ENCODE assay signal across 8 cellular contexts in the genomic region with DNA sequence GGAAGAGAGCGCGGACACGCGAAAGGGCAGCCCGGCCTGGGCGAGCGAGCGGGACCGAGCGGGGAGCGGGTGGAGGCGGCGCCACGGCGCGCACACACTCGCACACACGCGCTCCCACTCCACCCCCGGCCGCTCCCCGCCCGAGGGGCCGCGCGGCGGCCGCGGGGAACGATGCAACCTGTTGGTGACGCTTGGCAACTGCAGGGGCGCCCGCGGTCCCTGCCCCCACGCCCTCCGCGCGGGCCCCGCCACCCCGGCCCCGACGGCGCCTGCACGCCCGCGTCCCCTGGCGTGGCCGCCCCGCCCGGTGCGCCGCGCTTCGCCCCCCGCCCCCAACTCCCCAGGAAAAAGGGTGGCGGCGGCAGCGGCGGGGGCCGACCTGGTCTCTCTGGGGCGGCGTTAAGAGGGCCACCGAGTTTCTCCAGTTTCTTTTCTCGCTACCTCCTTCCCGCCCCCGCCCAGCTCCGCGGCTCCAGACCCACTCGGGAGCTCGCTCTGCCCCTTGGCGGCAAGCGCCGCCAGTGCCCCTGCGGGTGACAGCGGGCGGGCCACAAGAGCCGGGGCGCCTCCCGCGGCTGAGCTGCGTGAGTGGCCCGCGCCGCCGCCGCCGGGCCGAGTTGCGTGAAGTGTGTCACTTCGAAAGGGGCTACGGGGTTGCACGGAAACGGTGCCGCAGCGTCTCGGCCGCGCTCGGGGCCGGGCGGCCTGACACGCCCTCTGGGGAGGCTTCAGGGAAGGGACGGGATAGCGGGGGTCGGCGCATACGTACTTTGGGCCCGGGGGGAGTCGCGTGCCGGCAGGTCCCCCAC. TPM values are rescaled to one million over a fixed set of nuclear protein-coding genes. Genes with fewer than 3 reads are reported as not detected.
A peak's percentile ranks its signal among the peaks of the same experiment; 100 is the strongest.
DNase-seq lines count a peak whose midpoint lies in the region; ATAC-seq and TF ChIP-seq lines count a peak whose summit lies in the region.

Gene NR3C1, minus strand, starts transcription at position 80 of the 809 bp plus-strand sequence. CDS start 2,847 bp downstream, outside the sequence.

- peaks cover 26% of the 10 kb centered on the region for H3K36me3 Mint-ChIP-seq in activated CD4-positive, alpha-beta T cell treated with anti-CD3 and anti-CD28 coated beads, Interleukin-2, amount 10 ng/mL, durations not matched to agents 24 days and 14 days (ENCODE audit: low read depth)

- H3K27ac ChIP-seq in left lung: peak within 1 kb of the TSS; percentile 100

- peak; percentile 26 for ATAC-seq in GM18508 (IDR thresholded peaks at IDR 0.05; ENCODE audit: insufficient read depth, unreplicated experiment)
- peak; percentile 50 for ATAC-seq in HG03039 (IDR thresholded peaks at IDR 0.05; ENCODE audit: unreplicated experiment)
- peak; percentile 77 for ATAC-seq in left lung

- peak within 1 kb of the TSS; percentile 93 for H3K4me3 Mint-ChIP-seq in activated CD4-positive, alpha-beta T cell treated with anti-CD3 and anti-CD28 coated beads, Interleukin-2, amount 10 ng/mL, durations not matched to agents 24 days and 14 days

- POLR2A ChIA-PET in AG04449 (lab: Yijun Ruan, JAX): interaction anchor here (0.6 to 1.5 kb wide), 15 partner anchors 105 to 485 kb away, joined by 3 to 8 read pairs (median 3); no protein-coding TSS in a partner anchor

- peaks cover 44% of the 10 kb centered on the region for H3K4me1 Mint-ChIP-seq in activated CD4-positive, alpha-beta T cell treated with anti-CD3 and anti-CD28 coated beads, Interleukin-2, amount 10 ng/mL, durations not matched to agents 24 days and 14 days

- H3K4me3 ChIP-seq in AG04449 (ENCODE audit: low read depth, low read length) (peak within 1 kb of the TSS; percentile 80), left lung (peak within 1 kb of the TSS; percentile 64 to 80)

- CTCF ChIA-PET in AG04449 (lab: Yijun Ruan, JAX): interaction anchor here (0.6 to 2.7 kb wide), 36 partner anchors 10 to 780 kb away, joined by 3 to 30 read pairs (median 3); no protein-coding TSS in a partner anchor

- H3K4me1 ChIP-seq in left lung: peaks cover 16 to 32% of the 10 kb centered on the region in 2 donors

- H3K9me3 Mint-ChIP-seq in activated CD4-positive, alpha-beta T cell treated with anti-CD3 and anti-CD28 coated beads, Interleukin-2, amount 10 ng/mL, durations not matched to agents 24 days and 14 days: peaks cover 16% of the 10 kb centered on the region

- DNase-seq in AG04449 (ENCODE audit: low read depth, low spot score) (no peak), NCI-H345 (lab: John Stamatoyannopoulos, UW) (peak; percentile 87), cortex of kidney (lab: John Stamatoyannopoulos, UW) (peak; percentile 40), left lung (peak; percentile 89 to 97)
- DNase-seq in activated CD4-positive, alpha-beta T cell treated with anti-CD3 and anti-CD28 coated beads, Interleukin-2, amount 10 ng/mL, durations not matched to agents 24 days and 14 days: peak; percentile 95
- DNase-seq in stimulated activated CD4-positive, alpha-beta T cell treated with anti-CD3 and anti-CD28 coated beads, Interleukin-2, amount 100 ng/mL, for 48 hours: peak; percentile 66 to 77

- intact Hi-C loops in activated CD4-positive, alpha-beta T cell treated with anti-CD3 and anti-CD28 coated beads, Interleukin-2, amount 10 ng/mL, durations not matched to agents 24 days and 14 days (cut with micrococcal nuclease): loop anchor here (1.0 to 5.0 kb wide), 15 partner anchors 15 to 785 kb away; partner anchors contain the start of genes KCTD16 and YIPF5
- intact Hi-C loops in left lung (cut with DNase I): loop anchor here in 1 of 2 donors (10.0 kb wide), 1 partner anchor 281 kb away; no protein-coding TSS in a partner anchor

- TF ChIP-seq CTCF in AG04449 (IDR thresholded peaks at IDR 0.05; ENCODE audit: insufficient read depth, low read length, missing control alignments): peak; percentile 75
- peak; percentile 42 to 72 for TF ChIP-seq CTCF in left lung (IDR thresholded peaks at IDR 0.05)

- no peaks in the 10 kb centered on the region for H3K27me3 ChIP-seq in left lung

- peak within 1 kb of the TSS; percentile 98 for H3K27ac Mint-ChIP-seq in activated CD4-positive, alpha-beta T cell treated with anti-CD3 and anti-CD28 coated beads, Interleukin-2, amount 10 ng/mL, durations not matched to agents 24 days and 14 days

- no peaks in the 10 kb centered on the region for H3K27me3 Mint-ChIP-seq in activated CD4-positive, alpha-beta T cell treated with anti-CD3 and anti-CD28 coated beads, Interleukin-2, amount 10 ng/mL, durations not matched to agents 24 days and 14 days

- no peaks in the 10 kb centered on the region for H3K9me3 ChIP-seq in left lung

- peaks cover 0 to 14% of the 10 kb centered on the region in 2 donors for H3K36me3 ChIP-seq in left lung

RNA-seq across cellular contexts. Expression of gene NR3C1, which starts in this region (rescaled TPM):
- 62.2 and 64.7 TPM in 2 replicates for total RNA-seq in activated CD4-positive, alpha-beta T cell treated with anti-CD3 and anti-CD28 coated beads, Interleukin-2, amount 10 ng/mL, durations not matched to agents 24 days and 14 days
- 10 to 100 TPM; 73.2 to 98.0 TPM for total RNA-seq in left lung

Comparison
In these comparisons a context has a peak if more than half of its experiments do, and no peak if none do; other contexts are left out.
1. ATAC-seq: peak in every context shown above with its lines; median percentile 77 in left lung; 50 in HG03039; 26 in GM18508.